ENCODE assay signal across 2 cellular contexts in the genomic region with DNA sequence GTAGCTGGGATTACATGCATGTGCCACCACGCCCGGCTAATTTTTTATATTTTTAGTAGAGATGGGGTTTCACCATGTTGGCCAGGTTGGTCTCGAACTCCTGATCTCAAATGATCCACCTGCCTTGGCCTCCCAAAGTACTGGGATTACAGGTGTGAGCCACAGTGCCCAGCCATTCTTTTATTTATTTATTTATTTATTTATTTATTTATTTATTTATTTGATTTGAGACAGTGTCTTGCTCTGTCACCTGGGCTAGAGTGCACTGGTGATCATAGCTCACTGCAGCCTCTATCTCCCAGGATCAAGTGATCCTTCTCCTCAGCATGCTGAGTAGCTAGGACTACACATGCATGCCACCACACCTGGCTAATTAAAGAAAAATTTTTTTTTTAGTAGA. TPM values are rescaled to one million over a fixed set of nuclear protein-coding genes. Genes with fewer than 3 reads are reported as not detected.
"Had no signal": no experiment of that assay in that cellular context is flagged by ENCODE, and none has a peak within 500 bp of the region (broad histone marks: within the 10 kb centered on the region; RNA-seq: fewer than 3 reads in every experiment).

No MANE protein-coding gene starts in this region.

RNA-seq across cellular contexts. Expression of a gene that starts 10.6 kb away (rescaled TPM):
- polyA plus RNA-seq: neural cell, smooth muscle cell had no signal
